21 cellular contexts compared by ENCODE assay signal in genomic region chr17:4020096-4020495, GRCh38.
"Had no signal": no experiment of that assay in that cellular context is flagged by ENCODE, and none has a peak within 500 bp of the region (broad histone marks: within the 10 kb centered on the region; RNA-seq: fewer than 3 reads in every experiment).

No MANE protein-coding gene starts in this region.

- H3K27ac ChIP-seq: KMS-11, RWPE1 had no signal

- H3K9ac ChIP-seq: KMS-11, SK-N-SH had no signal

- ATAC-seq: Panc1, PC-3 had no signal

- DNase-seq: IMR-90, Kasumi-1, MM.1S, NCI-H1092 treated with DMSO at 0.1 percent for 48 hours, NCI-H1436, NCI-H187, NCI-H2029, NCI-H2081 treated with DMSO at 0.1 percent for 48 hours, NCI-H2171, NCI-H345, NCI-H446 treated with DMSO at 0.1 percent for 48 hours, NCI-H510A treated with DMSO at 0.1 percent for 48 hours, NCI-H526, NCI-H748 treated with DMSO at 0.1 percent for 48 hours, PC-3, SHP77, SK-N-SH, SW 1271 had no signal

- H3K4me2 ChIP-seq: KMS-11, SK-N-SH had no signal
